In the genomic region with DNA sequence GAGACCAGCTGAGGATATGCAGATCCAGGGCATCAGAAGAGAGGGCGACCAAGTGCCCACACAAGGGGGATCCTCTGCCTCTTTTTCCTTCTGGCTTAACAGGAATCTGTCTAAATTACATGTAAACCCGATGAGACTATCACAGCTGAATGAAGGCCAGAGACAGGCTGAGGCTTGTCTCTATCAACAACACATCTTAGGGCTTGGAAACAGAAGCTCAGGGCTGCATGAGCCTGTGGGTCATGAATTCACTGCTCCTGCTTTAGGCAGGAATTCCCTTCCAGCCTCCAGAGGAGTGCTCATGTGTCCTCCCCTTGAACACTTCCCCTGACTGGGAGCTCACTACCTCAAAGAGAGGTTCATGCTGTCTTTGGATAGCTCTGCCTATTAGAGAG, we compare ENCODE assay signal across 26 cellular contexts.
DNase-seq lines count a peak whose midpoint lies in the region; ATAC-seq and TF ChIP-seq lines count a peak whose summit lies in the region.
"Had no signal": no experiment of that assay in that cellular context is flagged by ENCODE, and none has a peak within 500 bp of the region (broad histone marks: within the 10 kb centered on the region; RNA-seq: fewer than 3 reads in every experiment).

No MANE protein-coding gene starts in this region.

- H3K36me3 ChIP-seq in right lobe of liver: no peaks in the 10 kb centered on the region
- no peaks in the 10 kb centered on the region for H3K36me3 ChIP-seq in WERI-Rb-1
- H3K36me3 ChIP-seq: colonic mucosa, left lung, transverse colon had no signal

- intact Hi-C loops in natural killer cell (cut with micrococcal nuclease): no loop called here
- intact Hi-C loops in right lobe of liver (cut with DNase I): no loop called here

- no peak for TF ChIP-seq CTCF in natural killer cell (IDR thresholded peaks at IDR 0.05)
- TF ChIP-seq CTCF in right lobe of liver (IDR thresholded peaks at IDR 0.05): no peak
- TF ChIP-seq CTCF in WERI-Rb-1 (IDR thresholded peaks at IDR 0.05; ENCODE audit: low read depth, low read length): no peak

- peaks cover 0 to 47% (median 19%) of the 10 kb centered on the region in 4 donors for H3K4me1 ChIP-seq in right lobe of liver
- H3K4me1 ChIP-seq: colonic mucosa, left lung, transverse colon had no signal

- H3K9me3 ChIP-seq in right lobe of liver: no peaks in the 10 kb centered on the region
- H3K9me3 ChIP-seq in WERI-Rb-1 (ENCODE audit: severe bottlenecking): no peaks in the 10 kb centered on the region
- H3K9me3 ChIP-seq: colonic mucosa, left lung, transverse colon had no signal

- peaks cover 0 to 7% of the 10 kb centered on the region in 2 donors for H3K27me3 Mint-ChIP-seq in natural killer cell treated with Interleukin-12 subunit alpha and Interleukin-12 subunit beta and Interleukin-15 and Interleukin-18, amount 100 ng/mL, for 72 hours
- peaks cover 4 to 14% of the 10 kb centered on the region in 2 donors for H3K27me3 Mint-ChIP-seq in natural killer cell (ENCODE audit: low read depth in 2 of 2)
- H3K27me3 Mint-ChIP-seq: activated CD4-positive, alpha-beta T cell treated with anti-CD3 and anti-CD28 coated beads, Interleukin-2, amount 10 ng/mL, durations not matched to agents 7 days and 5 days; activated naive CD8-positive, alpha-beta T cell treated with anti-CD3 and anti-CD28 coated beads for 36 hours had no signal

- no peaks in the 10 kb centered on the region for H3K9me3 Mint-ChIP-seq in natural killer cell treated with Interleukin-12 subunit alpha and Interleukin-12 subunit beta and Interleukin-15 and Interleukin-18, amount 100 ng/mL, for 72 hours
- H3K9me3 Mint-ChIP-seq in natural killer cell: no peaks in the 10 kb centered on the region
- H3K9me3 Mint-ChIP-seq: activated B cell treated with CpG ODN at 0.5 μM for 24 hours; activated CD4-positive, alpha-beta T cell treated with anti-CD3 and anti-CD28 coated beads, Interleukin-2, amount 10 ng/mL, durations not matched to agents 7 days and 5 days; activated naive CD8-positive, alpha-beta T cell treated with anti-CD3 and anti-CD28 coated beads for 36 hours; GM23338; stimulated activated effector memory CD8-positive, alpha-beta T cell treated with anti-CD3 and anti-CD28 coated beads, Interleukin-12 subunit alpha, Interleukin-12 subunit beta, amount 100 ng/mL, for 72 hours had no signal

- peak overlapping the region; percentile 47 to 74 (median 50) for H3K27ac ChIP-seq in right lobe of liver
- H3K27ac ChIP-seq in WERI-Rb-1: no peak overlapping the region
- H3K27ac ChIP-seq: 22Rv1, colonic mucosa, KMS-11, left lung, transverse colon had no signal

- no peaks in the 10 kb centered on the region for H3K36me3 Mint-ChIP-seq in natural killer cell treated with Interleukin-12 subunit alpha and Interleukin-12 subunit beta and Interleukin-15 and Interleukin-18, amount 100 ng/mL, for 72 hours
- no peaks in the 10 kb centered on the region for H3K36me3 Mint-ChIP-seq in natural killer cell
- H3K36me3 Mint-ChIP-seq: activated naive CD8-positive, alpha-beta T cell treated with anti-CD3 and anti-CD28 coated beads for 36 hours; stimulated activated effector memory CD8-positive, alpha-beta T cell treated with anti-CD3 and anti-CD28 coated beads, Interleukin-12 subunit alpha, Interleukin-12 subunit beta, amount 100 ng/mL, for 72 hours had no signal

- no peaks in the 10 kb centered on the region for H3K4me1 Mint-ChIP-seq in natural killer cell treated with Interleukin-12 subunit alpha and Interleukin-12 subunit beta and Interleukin-15 and Interleukin-18, amount 100 ng/mL, for 72 hours (ENCODE audit: low read depth in 2 of 2)
- no peaks in the 10 kb centered on the region for H3K4me1 Mint-ChIP-seq in natural killer cell
- H3K4me1 Mint-ChIP-seq: activated B cell treated with CpG ODN at 0.5 μM for 24 hours; activated CD4-positive, alpha-beta T cell treated with anti-CD3 and anti-CD28 coated beads, Interleukin-2, amount 10 ng/mL, durations not matched to agents 7 days and 5 days; activated naive CD8-positive, alpha-beta T cell treated with anti-CD3 and anti-CD28 coated beads for 36 hours had no signal

- 48% methylated on average over 2 of the region's 2 CpGs for WGBS in right lobe of liver (ENCODE audit: insufficient coverage, low coverage, low lambda C conversion rate, missing lambda C conversion rate)

- ATAC-seq in natural killer cell treated with Interleukin-12 subunit alpha and Interleukin-12 subunit beta and Interleukin-15 and Interleukin-18, amount 100 ng/mL, for 72 hours: no peak
- ATAC-seq in natural killer cell (no peak), right lobe of liver (peak in 2 of 4 donors; percentile 7 to 10), HG02642 (IDR thresholded peaks at IDR 0.05; ENCODE audit: poor library complexity, unreplicated experiment) (no peak), HG02571 (IDR thresholded peaks at IDR 0.05; ENCODE audit: unreplicated experiment) (no peak)
- ATAC-seq: GM23338; left lung; stimulated activated effector memory CD8-positive, alpha-beta T cell treated with anti-CD3 and anti-CD28 coated beads, Interleukin-12 subunit alpha, Interleukin-12 subunit beta, amount 100 ng/mL, for 72 hours had no signal

- H3K4me3 Mint-ChIP-seq in natural killer cell treated with Interleukin-12 subunit alpha and Interleukin-12 subunit beta and Interleukin-15 and Interleukin-18, amount 100 ng/mL, for 72 hours: no peak overlapping the region
- H3K4me3 Mint-ChIP-seq in natural killer cell: no peak overlapping the region
- H3K4me3 Mint-ChIP-seq: activated B cell treated with CpG ODN at 0.5 μM for 24 hours; activated CD4-positive, alpha-beta T cell treated with anti-CD3 and anti-CD28 coated beads, Interleukin-2, amount 10 ng/mL, durations not matched to agents 7 days and 5 days; activated naive CD8-positive, alpha-beta T cell treated with anti-CD3 and anti-CD28 coated beads for 36 hours; GM23338; stimulated activated effector memory CD8-positive, alpha-beta T cell treated with anti-CD3 and anti-CD28 coated beads, Interleukin-12 subunit alpha, Interleukin-12 subunit beta, amount 100 ng/mL, for 72 hours had no signal

- H3K27me3 ChIP-seq in right lobe of liver (no peaks in the 10 kb centered on the region), WERI-Rb-1 (ENCODE audit: insufficient read depth, low read depth, severe bottlenecking) (no peaks in the 10 kb centered on the region)
- H3K27me3 ChIP-seq: colonic mucosa, left lung, transverse colon had no signal

- H3K4me3 ChIP-seq in right lobe of liver (peak overlapping the region; percentile 34 to 68 (median 64)), WERI-Rb-1 (ENCODE audit: low read depth, low read length) (no peak overlapping the region)
- H3K4me3 ChIP-seq: colonic mucosa, GM23338, left lung, transverse colon had no signal

- no peak overlapping the region for H3K27ac Mint-ChIP-seq in natural killer cell treated with Interleukin-12 subunit alpha and Interleukin-12 subunit beta and Interleukin-15 and Interleukin-18, amount 100 ng/mL, for 72 hours
- H3K27ac Mint-ChIP-seq in natural killer cell: no peak overlapping the region
- H3K27ac Mint-ChIP-seq: activated B cell treated with CpG ODN at 0.5 μM for 24 hours; activated CD4-positive, alpha-beta T cell treated with anti-CD3 and anti-CD28 coated beads, Interleukin-2, amount 10 ng/mL, durations not matched to agents 7 days and 5 days; activated naive CD8-positive, alpha-beta T cell treated with anti-CD3 and anti-CD28 coated beads for 36 hours; GM23338; stimulated activated effector memory CD8-positive, alpha-beta T cell treated with anti-CD3 and anti-CD28 coated beads, Interleukin-12 subunit alpha, Interleukin-12 subunit beta, amount 100 ng/mL, for 72 hours had no signal

- TF ChIP-seq POLR2A in right lobe of liver (IDR thresholded peaks at IDR 0.05): no peak

- DNase-seq in DMS 273 (lab: John Stamatoyannopoulos, UW; ENCODE audit: unreplicated experiment) (peak; percentile 38), DMS 273 treated with DMSO at 0.1 percent for 48 hours (lab: John Stamatoyannopoulos, UW) (no peak), natural killer cell (no peak), right lobe of liver (no peak), WERI-Rb-1 (no peak)
- DNase-seq in natural killer cell treated with Interleukin-12 subunit alpha and Interleukin-12 subunit beta and Interleukin-15 and Interleukin-18, amount 100 ng/mL, for 72 hours (ENCODE audit: low spot score): peak; percentile 38
- DNase-seq: activated B cell treated with CpG ODN at 0.5 μM for 24 hours; activated CD4-positive, alpha-beta T cell treated with anti-CD3 and anti-CD28 coated beads, Interleukin-2, amount 10 ng/mL, durations not matched to agents 7 days and 5 days; activated naive CD8-positive, alpha-beta T cell treated with anti-CD3 and anti-CD28 coated beads for 36 hours; anterior cingulate cortex; C1 segment of cervical spinal cord; colonic mucosa; DND-41; effector CD8-positive, alpha-beta T cell; GF-D8; left lung; NCI-H1436; NCI-H446 treated with DMSO at 0.1 percent for 48 hours; NCI-H774; transverse colon had no signal

Comparison
In these comparisons a context has a peak if more than half of its experiments do, and no peak if none do; other contexts are left out.
1. DNase-seq: peak in DMS 273 (single experiment) and natural killer cell treated with Interleukin-12 subunit alpha and Interleukin-12 subunit beta and Interleukin-15 and Interleukin-18, amount 100 ng/mL, for 72 hours (single experiment); none in DMS 273 treated with DMSO at 0.1 percent for 48 hours (single experiment), natural killer cell (single experiment), right lobe of liver (0 of 3) and WERI-Rb-1 (single experiment).